ENCODE assay signal across 10 cellular contexts in genomic region chr6:137488736-137489409, GRCh38. TPM values are rescaled to one million over a fixed set of nuclear protein-coding genes. Genes with fewer than 3 reads are reported as not detected.
A peak's percentile ranks its signal among the peaks of the same experiment; 100 is the strongest.
DNase-seq lines count a peak whose midpoint lies in the region; ATAC-seq and TF ChIP-seq lines count a peak whose summit lies in the region.
"Had no signal": no experiment of that assay in that cellular context is flagged by ENCODE, and none has a peak within 500 bp of the region (broad histone marks: within the 10 kb centered on the region; RNA-seq: fewer than 3 reads in every experiment).

No MANE protein-coding gene starts in this region.

- no peak for TF ChIP-seq CTCF in esophagus squamous epithelium (IDR thresholded peaks at IDR 0.05)

- 30 to 41% methylated on average over 2 to 12 of the region's 52 CpGs for WGBS in esophagus squamous epithelium, 2 donors

- H3K9me3 Mint-ChIP-seq in activated naive CD4-positive, alpha-beta T cell treated with anti-CD3 and anti-CD28 coated beads for 36 hours = no peaks in the 10 kb centered on the region
- H3K9me3 Mint-ChIP-seq in activated T-helper 17 cell treated with anti-CD3 and anti-CD28 coated beads, Interleukin-2, amount 50 U/mL, for 72 hours = no peaks in the 10 kb centered on the region
- H3K9me3 Mint-ChIP-seq in immature natural killer cell = peaks cover 0 to 10% (median 0%) of the 10 kb centered on the region in 6 donors
- no peaks in the 10 kb centered on the region for H3K9me3 Mint-ChIP-seq in stimulated activated naive CD8-positive, alpha-beta T cell treated with anti-CD3 and anti-CD28 coated beads, Interleukin-15, amount 100 ng/mL, for 72 hours

- ATAC-seq in activated T-helper 17 cell treated with anti-CD3 and anti-CD28 coated beads, Interleukin-2, amount 50 U/mL, for 72 hours (replicated peaks) = peak; percentile 23
- ATAC-seq in stimulated activated naive CD8-positive, alpha-beta T cell treated with anti-CD3 and anti-CD28 coated beads, Interleukin-15, amount 100 ng/mL, for 72 hours = peak; percentile 20
- no peak for ATAC-seq in GM18858 (IDR thresholded peaks at IDR 0.05; ENCODE audit: unreplicated experiment)

- H3K36me3 Mint-ChIP-seq in activated naive CD4-positive, alpha-beta T cell treated with anti-CD3 and anti-CD28 coated beads for 36 hours (ENCODE audit: low read depth) = no peaks in the 10 kb centered on the region
- peaks cover 14% of the 10 kb centered on the region for H3K36me3 Mint-ChIP-seq in activated T-helper 17 cell treated with anti-CD3 and anti-CD28 coated beads, Interleukin-2, amount 50 U/mL, for 72 hours (ENCODE audit: low read depth)
- H3K36me3 Mint-ChIP-seq in immature natural killer cell = peaks cover 0 to 6% (median 0%) of the 10 kb centered on the region in 3 donors

- peaks cover 83% of the 10 kb centered on the region for H3K27me3 Mint-ChIP-seq in activated naive CD4-positive, alpha-beta T cell treated with anti-CD3 and anti-CD28 coated beads for 36 hours (ENCODE audit: low read depth)
- peaks cover 74% of the 10 kb centered on the region for H3K27me3 Mint-ChIP-seq in activated T-helper 17 cell treated with anti-CD3 and anti-CD28 coated beads, Interleukin-2, amount 50 U/mL, for 72 hours
- H3K27me3 Mint-ChIP-seq in immature natural killer cell (ENCODE audit: low read depth in 3 of 3) = peaks cover 43 to 62% (median 61%) of the 10 kb centered on the region in 3 donors
- H3K27me3 Mint-ChIP-seq in stimulated activated naive CD8-positive, alpha-beta T cell treated with anti-CD3 and anti-CD28 coated beads, Interleukin-15, amount 100 ng/mL, for 72 hours = peaks cover 96% of the 10 kb centered on the region

- no peak overlapping the region for H3K27ac Mint-ChIP-seq in activated naive CD4-positive, alpha-beta T cell treated with anti-CD3 and anti-CD28 coated beads for 36 hours
- no peak overlapping the region for H3K27ac Mint-ChIP-seq in activated T-helper 17 cell treated with anti-CD3 and anti-CD28 coated beads, Interleukin-2, amount 50 U/mL, for 72 hours
- H3K27ac Mint-ChIP-seq in immature natural killer cell = no peak overlapping the region
- peak overlapping the region in 1 of 2 donors; percentile 93 for H3K27ac Mint-ChIP-seq in stimulated activated naive CD8-positive, alpha-beta T cell treated with anti-CD3 and anti-CD28 coated beads, Interleukin-15, amount 100 ng/mL, for 72 hours

- peak overlapping the region in 2 of 4 donors; percentile 4 to 23 for H3K4me3 ChIP-seq in esophagus squamous epithelium

- no peaks in the 10 kb centered on the region for H3K36me3 ChIP-seq in esophagus squamous epithelium

- H3K4me3 Mint-ChIP-seq in activated naive CD4-positive, alpha-beta T cell treated with anti-CD3 and anti-CD28 coated beads for 36 hours = peak overlapping the region; percentile 65
- H3K4me3 Mint-ChIP-seq in activated T-helper 17 cell treated with anti-CD3 and anti-CD28 coated beads, Interleukin-2, amount 50 U/mL, for 72 hours = peak overlapping the region; percentile 49
- H3K4me3 Mint-ChIP-seq in immature natural killer cell = peak overlapping the region in 4 of 5 donors; percentile 16 to 67 (median 54)
- H3K4me3 Mint-ChIP-seq in stimulated activated naive CD8-positive, alpha-beta T cell treated with anti-CD3 and anti-CD28 coated beads, Interleukin-15, amount 100 ng/mL, for 72 hours = peak overlapping the region; percentile 74 to 76

- H3K9me3 ChIP-seq in esophagus squamous epithelium = no peaks in the 10 kb centered on the region

- peaks cover 8 to 100% (median 53%) of the 10 kb centered on the region in 4 donors for H3K27me3 ChIP-seq in esophagus squamous epithelium

- no peak for TF ChIP-seq POLR2A in esophagus squamous epithelium (IDR thresholded peaks at IDR 0.05)

- H3K27ac ChIP-seq in esophagus squamous epithelium = no peak overlapping the region

- intact Hi-C loops in activated naive CD4-positive, alpha-beta T cell treated with anti-CD3 and anti-CD28 coated beads for 36 hours (cut with micrococcal nuclease) = no loop called here
- intact Hi-C loops in esophagus squamous epithelium (cut with DNase I) = no loop called here

- H3K4me1 ChIP-seq in esophagus squamous epithelium = peaks cover 20 to 38% (median 20%) of the 10 kb centered on the region in 3 donors

- H3K4me1 Mint-ChIP-seq in activated naive CD4-positive, alpha-beta T cell treated with anti-CD3 and anti-CD28 coated beads for 36 hours (ENCODE audit: low read depth) = peaks cover 44% of the 10 kb centered on the region
- peaks cover 15% of the 10 kb centered on the region for H3K4me1 Mint-ChIP-seq in activated T-helper 17 cell treated with anti-CD3 and anti-CD28 coated beads, Interleukin-2, amount 50 U/mL, for 72 hours
- peaks cover 29 to 47% of the 10 kb centered on the region in 2 donors for H3K4me1 Mint-ChIP-seq in immature natural killer cell
- H3K4me1 Mint-ChIP-seq in stimulated activated naive CD8-positive, alpha-beta T cell treated with anti-CD3 and anti-CD28 coated beads, Interleukin-15, amount 100 ng/mL, for 72 hours = peaks cover 61% of the 10 kb centered on the region

- CTCF ChIA-PET in activated naive CD4-positive, alpha-beta T cell treated with anti-CD3 and anti-CD28 coated beads for 36 hours (lab: Charles Lee) = no interaction called here

- DNase-seq in activated naive CD4-positive, alpha-beta T cell treated with anti-CD3 and anti-CD28 coated beads for 36 hours = no peak
- DNase-seq in activated naive CD4-positive, alpha-beta T cell (lab: John Stamatoyannopoulos, UW) = no peak
- DNase-seq in immature natural killer cell (no peak), NCI-H2227 treated with DMSO at 0.1 percent for 48 hours (lab: John Stamatoyannopoulos, UW) (no peak), esophagus squamous epithelium (lab: John Stamatoyannopoulos, UW) (no peak)
- peak in 1 of 2 donors; percentile 12 for DNase-seq in stimulated activated naive CD8-positive, alpha-beta T cell treated with anti-CD3 and anti-CD28 coated beads, Interleukin-15, amount 100 ng/mL, for 72 hours
- DNase-seq: hypothalamus, occipital lobe had no signal

RNA-seq across cellular contexts. Expression of gene OLIG3, which starts 5.3 kb away (rescaled TPM):
- total RNA-seq in activated naive CD4-positive, alpha-beta T cell treated with anti-CD3 and anti-CD28 coated beads for 36 hours = not detected
- 1 to 10 TPM; 3.5 TPM for total RNA-seq in activated T-helper 17 cell treated with anti-CD3 and anti-CD28 coated beads, Interleukin-2, amount 50 U/mL, for 72 hours
- polyA plus RNA-seq in immature natural killer cell = not detected
- not detected for total RNA-seq in esophagus squamous epithelium
- total RNA-seq: occipital lobe had no signal

Comparison
In these comparisons a context has a peak if more than half of its experiments do, and no peak if none do; other contexts are left out.
1. RNA of gene OLIG3, which starts 5.3 kb away (total RNA-seq): 3.5 TPM in activated T-helper 17 cell treated with anti-CD3 and anti-CD28 coated beads, Interleukin-2, amount 50 U/mL, for 72 hours; not detected in activated naive CD4-positive, alpha-beta T cell treated with anti-CD3 and anti-CD28 coated beads for 36 hours and not detected in esophagus squamous epithelium; every median in the first group is over 4 times any median in the second.
2. Peak in every context shown above with its lines, with median percentiles within 50 percentile points of each other: H3K4me3 Mint-ChIP-seq.